Comparison of ENCODE assay signal across 1 cellular context in genomic region chr9:128828719-128829452, GRCh38.
TF ChIP-seq lines count a peak whose summit lies in the region.

No MANE protein-coding gene starts in this region.

TF ChIP-seq in HCT116, 20 proteins besides CTCF, POLR2A, EP300 and RAD21:
- no peak for TF ChIP-seq ZBTB33 (IDR thresholded peaks at IDR 0.05; ENCODE audit: extremely low read depth, insufficient replicate concordance, low read length)
